ENCODE assay signal across 17 cellular contexts in genomic region chr6:63538550-63538949, GRCh38. TPM values are rescaled to one million over a fixed set of nuclear protein-coding genes. Genes with fewer than 3 reads are reported as not detected.
DNase-seq lines count a peak whose midpoint lies in the region; ATAC-seq, FAIRE-seq and TF ChIP-seq lines count a peak whose summit lies in the region.
"Had no signal": no experiment of that assay in that cellular context is flagged by ENCODE, and none has a peak within 500 bp of the region (broad histone marks: within the 10 kb centered on the region; RNA-seq: fewer than 3 reads in every experiment).

No MANE protein-coding gene starts in this region.

- CTCF ChIA-PET in PC-9 (lab: Charles Lee), result no interaction called here

- POLR2A ChIA-PET in PC-9 (lab: Charles Lee; ENCODE audit: unreplicated experiment), result interaction anchor here (0.6 kb wide), 1 partner anchor 34 kb away, joined by 4 read pairs; no protein-coding TSS in a partner anchor

- H3F3A ChIP-seq in PC-9 (ENCODE audit: insufficient read depth, low read depth), result peaks cover 26% of the 10 kb centered on the region

- no peaks in the 10 kb centered on the region for H3K27me3 ChIP-seq in PC-9 (ENCODE audit: insufficient read depth, low read depth)
- H3K27me3 ChIP-seq in small intestine (ENCODE audit: control insufficient read depth in 2 of 2, insufficient read depth in 2 of 2, low read length in 2 of 2), result no peaks in the 10 kb centered on the region
- H3K27me3 ChIP-seq: BLaER1 had no signal

- BruUV-seq in PC-9 (replicated peaks; lab: Mats Ljungman, UMichigan), result no TSS peak

- FAIRE-seq in small intestine (lab: Jason Lieb, UNC), result no peak
- FAIRE-seq: H1, K562 had no signal

- 35 to 76% (median 67%) methylated on average over 1 of the region's 1 CpG for WGBS in small intestine, 3 donors

- peak overlapping the region; percentile 66 for H3K4me2 ChIP-seq in PC-9
- H3K4me2 ChIP-seq: BLaER1 had no signal

- peaks cover 38% of the 10 kb centered on the region for H3K4me1 ChIP-seq in PC-9 (replicated peaks; ENCODE audit: insufficient read depth)
- H3K4me1 ChIP-seq in small intestine (ENCODE audit: control insufficient read depth in 2 of 2, insufficient read depth in 1 of 2, low read depth in 1 of 2, low read length in 1 of 2), result no peaks in the 10 kb centered on the region

- no peak overlapping the region for H2AFZ ChIP-seq in PC-9

- H3K9me3 ChIP-seq in PC-9 (ENCODE audit: insufficient read depth, low read depth) (peaks cover 5% of the 10 kb centered on the region; the same call in 1 of the 2 replicates), small intestine (ENCODE audit: control insufficient read depth, low read depth) (no peaks in the 10 kb centered on the region)
- H3K9me3 ChIP-seq: BLaER1 had no signal

- intact Hi-C loops in PC-9 (cut with micrococcal nuclease; ENCODE audit: unreplicated experiment), result no loop called here
- intact Hi-C loops in Right ventricle myocardium inferior (cut with DNase I), result no loop called here

- H3K4me3 ChIP-seq in PC-9 (no peak overlapping the region), small intestine (ENCODE audit: low read depth in 1 of 2, low read length in 2 of 2) (no peak overlapping the region)
- H3K4me3 ChIP-seq: BLaER1, K562 had no signal

- H3K27ac ChIP-seq in PC-9 (peak overlapping the region; percentile 76), epithelial cell of prostate (peak overlapping the region; percentile 93), small intestine (ENCODE audit: low read depth in 1 of 2, low read length in 1 of 2) (no peak overlapping the region)
- H3K27ac ChIP-seq: BLaER1, HL-60 had no signal

- H3K36me3 ChIP-seq in PC-9 (ENCODE audit: low read depth), result no peaks in the 10 kb centered on the region
- H3K36me3 ChIP-seq in small intestine (ENCODE audit: control insufficient read depth in 2 of 2, insufficient read depth in 2 of 2, low read length in 2 of 2), result no peaks in the 10 kb centered on the region
- H3K36me3 ChIP-seq: BLaER1 had no signal

- H3K9me2 ChIP-seq in PC-9 (ENCODE audit: insufficient read depth), result no peaks in the 10 kb centered on the region

- no peak for DNase-seq in PC-9
- no peak for DNase-seq in epithelial cell of prostate (ENCODE audit: low read depth, low spot score)
- DNase-seq in left lobe of liver (ENCODE audit: low spot score), result no peak
- peak; percentile 23 for DNase-seq in small intestine
- no peak for DNase-seq in Right ventricle myocardium inferior (ENCODE audit: missing footprints)
- DNase-seq in effector CD8-positive, alpha-beta T cell (lab: John Stamatoyannopoulos, UW), result no peak
- DNase-seq: CD4-positive, alpha-beta memory T cell; DMS153; DMS79; GDM1; H9; IMR-90 had no signal

- ATAC-seq in left lobe of liver (peak; percentile 86), GM21367 (IDR thresholded peaks at IDR 0.05; ENCODE audit: unreplicated experiment) (no peak), Right ventricle myocardium inferior (no peak)
- ATAC-seq: K562 had no signal

- no peak for TF ChIP-seq CTCF in PC-9 (conservative IDR thresholded peaks at IDR 0.05)

- H4K20me1 ChIP-seq in PC-9 (ENCODE audit: insufficient read depth), result no peaks in the 10 kb centered on the region
- H4K20me1 ChIP-seq: BLaER1 had no signal

- H3K79me2 ChIP-seq in PC-9 (ENCODE audit: low read depth), result no peaks in the 10 kb centered on the region

RNA-seq across cellular contexts. Expression of gene PTP4A1, which starts 33.7 kb away (rescaled TPM):
- 46.4 and 63.8 TPM in 2 replicates for total RNA-seq in PC-9 (2021)
- total RNA-seq in left lobe of liver, result 118 TPM
- polyA plus RNA-seq in small intestine, result 10 to 100 TPM in 2 of 3 donors, 1 to 10 TPM in 1; 3.5 to 23.2 (median 19.7) TPM
- total RNA-seq in Right ventricle myocardium inferior, result 32.5 TPM

Comparison
In these comparisons a context has a peak if more than half of its experiments do, and no peak if none do; other contexts are left out.
1. H3K27ac ChIP-seq: peak in PC-9 (single experiment) and epithelial cell of prostate (single experiment); none in small intestine (0 of 2).